In the genomic region with DNA sequence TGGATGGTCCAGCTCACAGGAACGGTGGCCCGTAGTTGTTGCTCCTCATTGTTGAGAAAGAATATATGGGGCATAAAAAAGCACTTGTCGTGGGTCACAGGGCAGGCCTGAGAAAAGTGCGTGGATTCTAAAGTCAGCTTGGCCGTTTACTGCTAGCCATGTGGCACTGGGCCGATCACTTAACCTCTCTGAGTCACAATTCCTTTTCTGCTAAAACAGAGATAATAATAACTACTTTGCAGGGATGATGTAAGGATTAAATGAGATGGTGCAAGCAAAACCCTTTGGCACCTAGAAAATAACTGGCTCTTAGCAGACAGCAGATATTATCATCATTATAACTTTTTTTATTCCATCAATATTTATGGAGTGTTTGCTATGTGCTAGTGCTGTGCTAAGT, we compare ENCODE assay signal across 27 cellular contexts.
"Had no signal": no experiment of that assay in that cellular context is flagged by ENCODE, and none has a peak within 500 bp of the region (broad histone marks: within the 10 kb centered on the region; RNA-seq: fewer than 3 reads in every experiment).

No MANE protein-coding gene starts in this region.

- H3K4me1 ChIP-seq: ascending aorta, spleen had no signal

- DNase-seq: activated CD4-positive, alpha-beta T cell treated with anti-CD3 and anti-CD28 coated beads for 1 hour; activated CD4-positive, alpha-beta T cell treated with anti-CD3 and anti-CD28 coated beads, Interleukin-2, amount 50 U/mL, for 1 hour; activated CD8-positive, alpha-beta T cell treated with anti-CD3 and anti-CD28 coated beads, Interleukin-2, amount 10 ng/mL, durations not matched to agents 7 days and 5 days; activated gamma-delta T cell treated with Interleukin-2 at 50 U/mL for 16 hours; activated T-cell treated with anti-CD3 and anti-CD28 coated beads, Interleukin-2, amount 50 U/mL, for 1 hour; cerebellar nuclear complex; cortex of kidney; foreskin melanocyte; glutamatergic neuron; immature natural killer cell; kidney glomerular epithelial cell; left lung; naive thymus-derived CD8-positive, alpha-beta T cell; retina; spleen; stimulated activated CD4-positive, alpha-beta T cell treated with anti-CD3 and anti-CD28 coated beads, Interleukin-4, amount 100 ng/mL, for 24 hours; substantia nigra; T-cell; tibial artery had no signal

- H3K36me3 ChIP-seq: ascending aorta, left lung, spleen, tibial artery had no signal

- H3K27ac Mint-ChIP-seq: activated CD8-positive, alpha-beta T cell treated with anti-CD3 and anti-CD28 coated beads, Interleukin-2, amount 10 ng/mL, durations not matched to agents 7 days and 5 days; activated naive CD4-positive, alpha-beta T cell treated with anti-CD3 and anti-CD28 coated beads, Interleukin-2, amount 50 U/mL, for 24 hours; immature natural killer cell; mesothelial cell of epicardium; naive thymus-derived CD8-positive, alpha-beta T cell; progenitor cell of endocrine pancreas; T-cell; T-helper 2 cell treated with Interferon-gamma antibody and Interleukin-4, amounts not matched to agents 5 μg/mL and 100 μg/mL, for 36 hours had no signal

- H3K36me3 Mint-ChIP-seq: activated naive CD4-positive, alpha-beta T cell treated with anti-CD3 and anti-CD28 coated beads, Interleukin-2, amount 50 U/mL, for 24 hours; immature natural killer cell; mesothelial cell of epicardium; naive thymus-derived CD8-positive, alpha-beta T cell; T-cell had no signal

- H3K4me2 ChIP-seq: hepatocyte had no signal

- H3K27me3 ChIP-seq: ascending aorta, hepatocyte, left lung, tibial artery had no signal

- H3K4me3 ChIP-seq: ascending aorta, hepatocyte, left lung, spleen, tibial artery had no signal

- H3K27me3 Mint-ChIP-seq: stimulated activated naive CD8-positive, alpha-beta T cell treated with anti-CD3 and anti-CD28 coated beads, Interleukin-15, Interleukin-2, amounts not matched to agents 100 ng/mL and 50 ng/mL, for 24 hours had no signal

- H3K27ac ChIP-seq: ascending aorta, epithelial cell of prostate, left lung, spleen, tibial artery had no signal

- H3K4me3 Mint-ChIP-seq: activated CD8-positive, alpha-beta T cell treated with anti-CD3 and anti-CD28 coated beads, Interleukin-2, amount 10 ng/mL, durations not matched to agents 7 days and 5 days; activated naive CD4-positive, alpha-beta T cell treated with anti-CD3 and anti-CD28 coated beads, Interleukin-2, amount 50 U/mL, for 24 hours; immature natural killer cell; mesothelial cell of epicardium; naive thymus-derived CD8-positive, alpha-beta T cell; stimulated activated naive CD8-positive, alpha-beta T cell treated with anti-CD3 and anti-CD28 coated beads, Interleukin-15, Interleukin-2, amounts not matched to agents 100 ng/mL and 50 ng/mL, for 24 hours; T-cell; T-helper 2 cell treated with Interferon-gamma antibody and Interleukin-4, amounts not matched to agents 5 μg/mL and 100 μg/mL, for 36 hours had no signal

- H3K4me1 Mint-ChIP-seq: activated naive CD4-positive, alpha-beta T cell treated with anti-CD3 and anti-CD28 coated beads, Interleukin-2, amount 50 U/mL, for 24 hours; mesothelial cell of epicardium; T-cell had no signal

- ATAC-seq: activated CD8-positive, alpha-beta T cell treated with anti-CD3 and anti-CD28 coated beads, Interleukin-2, amount 10 ng/mL, durations not matched to agents 7 days and 5 days; left lung; naive thymus-derived CD8-positive, alpha-beta T cell; T-cell had no signal

- H2AFZ ChIP-seq: hepatocyte had no signal

- H3K9me3 ChIP-seq: ascending aorta, left lung, tibial artery had no signal

- H3K9me3 Mint-ChIP-seq: activated naive CD4-positive, alpha-beta T cell treated with anti-CD3 and anti-CD28 coated beads, Interleukin-2, amount 50 U/mL, for 24 hours; immature natural killer cell; naive thymus-derived CD8-positive, alpha-beta T cell; T-helper 2 cell treated with Interferon-gamma antibody and Interleukin-4, amounts not matched to agents 5 μg/mL and 100 μg/mL, for 36 hours had no signal
